24 cellular contexts compared by ENCODE assay signal in the genomic region with DNA sequence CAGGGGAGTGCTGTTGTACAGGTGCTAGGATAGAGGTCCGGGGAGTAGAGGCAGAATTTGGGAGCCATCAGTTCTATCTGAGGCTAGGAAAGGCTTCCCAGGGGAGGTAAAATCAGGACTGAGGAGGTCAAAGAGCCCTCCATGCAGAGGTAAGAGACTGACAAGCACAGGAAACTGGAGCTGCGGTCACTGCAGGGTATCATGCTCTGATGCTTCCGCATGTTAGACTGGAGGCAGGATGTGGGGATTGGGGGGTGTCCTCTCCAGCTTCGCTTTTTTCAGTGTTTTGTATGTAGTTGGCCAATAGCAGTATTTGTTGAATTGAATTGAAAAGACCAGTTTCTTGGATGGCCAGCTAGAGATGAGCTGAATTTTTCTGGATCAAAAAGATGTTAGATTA.
"Had no signal": no experiment of that assay in that cellular context is flagged by ENCODE, and none has a peak within 500 bp of the region (broad histone marks: within the 10 kb centered on the region; RNA-seq: fewer than 3 reads in every experiment).

No MANE protein-coding gene starts in this region.

- H3K27ac ChIP-seq: brain microvascular endothelial cell, cardiac muscle cell, SK-N-MC, WERI-Rb-1 had no signal

- H3K36me3 ChIP-seq: brain microvascular endothelial cell, cardiac muscle cell, WERI-Rb-1 had no signal

- H3K4me3 ChIP-seq: cardiac muscle cell, SK-N-MC had no signal

- H3K4me3 Mint-ChIP-seq: activated T-cell treated with anti-CD3 and anti-CD28 coated beads, Interleukin-2, amount 50 U/mL, for 72 hours had no signal

- ATAC-seq: activated CD4-positive, CD25-positive, alpha-beta regulatory T cell treated with anti-CD3 and anti-CD28 coated beads, Interleukin-2, amount 50 U/mL, for 24 hours; activated naive CD4-positive, alpha-beta T cell treated with anti-CD3 and anti-CD28 coated beads, Interleukin-2, amount 50 U/mL, for 72 hours; activated T-cell treated with anti-CD3 and anti-CD28 coated beads, Interleukin-2, amount 50 U/mL, for 72 hours; Right ventricle myocardium inferior had no signal

- DNase-seq: activated CD4-positive, alpha-beta T cell treated with anti-CD3 and anti-CD28 coated beads for 4 hours; activated CD4-positive, alpha-beta T cell treated with anti-CD3 and anti-CD28 coated beads, Interleukin-2, amount 50 U/mL, for 4 hours; activated CD8-positive, alpha-beta memory T cell treated with anti-CD3 and anti-CD28 coated beads, Interleukin-2, amount 50 U/mL, for 4 hours; activated T-cell treated with anti-CD3 and anti-CD28 coated beads, Interleukin-2, amount 50 U/mL, for 72 hours; brain microvascular endothelial cell; Karpas-422; MM.1S; NCI-H1105; NCI-H1436; NCI-H1694 treated with DMSO at 0.1 percent for 48 hours; NCI-H2029 treated with DMSO at 0.1 percent for 48 hours; NCI-H345; NCI-H510A; NCI-H526 treated with DMSO at 0.1 percent for 48 hours; NK-92 treated with Interleukin-12 subunit alpha and Interleukin-12 subunit beta, amount 100 ng/mL, for 24 hours; RPMI8226; T-cell; T1000; WERI-Rb-1 had no signal

- H3K27ac Mint-ChIP-seq: activated naive CD4-positive, alpha-beta T cell treated with anti-CD3 and anti-CD28 coated beads, Interleukin-2, amount 50 U/mL, for 72 hours; activated T-cell treated with anti-CD3 and anti-CD28 coated beads, Interleukin-2, amount 50 U/mL, for 72 hours; T-cell had no signal

- H3K36me3 Mint-ChIP-seq: activated naive CD4-positive, alpha-beta T cell treated with anti-CD3 and anti-CD28 coated beads, Interleukin-2, amount 50 U/mL, for 72 hours; T-cell had no signal

- H3K27me3 ChIP-seq: brain microvascular endothelial cell, cardiac muscle cell had no signal

- H3K9me3 Mint-ChIP-seq: activated naive CD4-positive, alpha-beta T cell treated with anti-CD3 and anti-CD28 coated beads, Interleukin-2, amount 50 U/mL, for 72 hours; activated T-cell treated with anti-CD3 and anti-CD28 coated beads, Interleukin-2, amount 50 U/mL, for 72 hours; T-cell had no signal
